ENCODE assay signal across 2 cellular contexts in genomic region chr12:98291828-98292227, GRCh38.
TF ChIP-seq lines count a peak whose summit lies in the region.

No MANE protein-coding gene starts in this region.

TF ChIP-seq in HCT116, 20 proteins besides CTCF, POLR2A, EP300 and RAD21:
- no peak for TF ChIP-seq CBX3 (IDR thresholded peaks at IDR 0.05; ENCODE audit: low read depth)
- TF ChIP-seq ZBTB33 (IDR thresholded peaks at IDR 0.05; ENCODE audit: extremely low read depth, insufficient replicate concordance, low read length) = no peak
- no peak for TF ChIP-seq FOSL1 (IDR thresholded peaks at IDR 0.05; ENCODE audit: low read depth)
- no peak for TF ChIP-seq ZNF274 (IDR thresholded peaks at IDR 0.05; ENCODE audit: low read depth, low read length)
- TF ChIP-seq SP1 (IDR thresholded peaks at IDR 0.05; ENCODE audit: low read depth) = no peak
- no peak for TF ChIP-seq TCF7L2 (IDR thresholded peaks at IDR 0.05; ENCODE audit: borderline replicate concordance, extremely low read depth, insufficient read depth, insufficient read length)
- TF ChIP-seq YY1 (IDR thresholded peaks at IDR 0.05; ENCODE audit: extremely low read depth, insufficient replicate concordance, low read depth, low read length) = no peak
- no peak for TF ChIP-seq MAX (IDR thresholded peaks at IDR 0.05)
- no peak for TF ChIP-seq SIN3A (IDR thresholded peaks at IDR 0.05; ENCODE audit: low read depth)
- no peak for TF ChIP-seq ATF3 (IDR thresholded peaks at IDR 0.05)
- TF ChIP-seq ZFX (IDR thresholded peaks at IDR 0.05) = no peak
- no peak for TF ChIP-seq SRF (IDR thresholded peaks at IDR 0.05; ENCODE audit: low read depth)
- no peak for TF ChIP-seq EGR1 (IDR thresholded peaks at IDR 0.05; ENCODE audit: low read depth)
- no peak for TF ChIP-seq POLR2AphosphoS5 (IDR thresholded peaks at IDR 0.05; ENCODE audit: low read depth, low read length)
- no peak for TF ChIP-seq EZH2 (IDR thresholded peaks at IDR 0.05)
- TF ChIP-seq CEBPB (IDR thresholded peaks at IDR 0.05; ENCODE audit: low read depth) = no peak
- no peak for TF ChIP-seq EZH2phosphoT487 (IDR thresholded peaks at IDR 0.05; ENCODE audit: borderline replicate concordance)

TF ChIP-seq in H1, 55 proteins besides CTCF, POLR2A, EP300 and RAD21:
- no peak for TF ChIP-seq HDAC6 (IDR thresholded peaks at IDR 0.05; ENCODE audit: low read depth, low read length)
- TF ChIP-seq KDM1A (IDR thresholded peaks at IDR 0.05; ENCODE audit: borderline replicate concordance, low read length) = no peak
- no peak for TF ChIP-seq BCL11A (IDR thresholded peaks at IDR 0.05; ENCODE audit: low read depth in 2 of 2, low read length in 2 of 2)
- TF ChIP-seq RNF2 (IDR thresholded peaks at IDR 0.05; ENCODE audit: borderline replicate concordance, low read depth, low read length, missing control alignments, poor library complexity, severe bottlenecking) = no peak
- TF ChIP-seq CEBPB (IDR thresholded peaks at IDR 0.05; ENCODE audit: low read depth, low read length) = no peak
- TF ChIP-seq TBP (IDR thresholded peaks at IDR 0.05; ENCODE audit: low read depth, low read length) = no peak
- TF ChIP-seq CHD7 (IDR thresholded peaks at IDR 0.05; ENCODE audit: insufficient replicate concordance, low read length) = no peak
- no peak for TF ChIP-seq CREB1 (IDR thresholded peaks at IDR 0.05)
- no peak for TF ChIP-seq CHD2 (IDR thresholded peaks at IDR 0.05; ENCODE audit: low read length)
- TF ChIP-seq POU5F1 (IDR thresholded peaks at IDR 0.05; ENCODE audit: low read depth, low read length) = no peak
- TF ChIP-seq GABPA (IDR thresholded peaks at IDR 0.05; ENCODE audit: borderline replicate concordance, insufficient read depth, low read length) = no peak
- no peak for TF ChIP-seq NRF1 (IDR thresholded peaks at IDR 0.05; ENCODE audit: low read depth, low read length)
- no peak for TF ChIP-seq USF2 (IDR thresholded peaks at IDR 0.05; ENCODE audit: low read length)
- no peak for TF ChIP-seq SP1 (IDR thresholded peaks at IDR 0.05; ENCODE audit: low read depth, low read length)
- no peak for TF ChIP-seq TAF7 (optimal IDR thresholded peaks at IDR 0.05; ENCODE audit: borderline replicate concordance, low read depth, low read length)
- TF ChIP-seq ZNF274 (IDR thresholded peaks at IDR 0.05; ENCODE audit: borderline replicate concordance, extremely low read depth, low read length) = no peak
